18 cellular contexts compared by ENCODE assay signal in genomic region chr17:39915559-39915958, GRCh38. TPM values are rescaled to one million over a fixed set of nuclear protein-coding genes. Genes with fewer than 3 reads are reported as not detected.
A peak's percentile ranks its signal among the peaks of the same experiment; 100 is the strongest.
DNase-seq lines count a peak whose midpoint lies in the region; ATAC-seq and TF ChIP-seq lines count a peak whose summit lies in the region.
"Had no signal": no experiment of that assay in that cellular context is flagged by ENCODE, and none has a peak within 500 bp of the region (broad histone marks: within the 10 kb centered on the region; RNA-seq: fewer than 3 reads in every experiment).

No MANE protein-coding gene starts in this region.

- TF ChIP-seq CTCF in OCI-LY3 (IDR thresholded peaks at IDR 0.05; ENCODE audit: low read depth, low read length) (no peak), colonic mucosa (IDR thresholded peaks at IDR 0.05) (no peak), body of pancreas (IDR thresholded peaks at IDR 0.05) (no peak)

- H3K27ac Mint-ChIP-seq in activated CD4-positive, alpha-beta memory T cell treated with anti-CD3 and anti-CD28 coated beads for 36 hours, result peak overlapping the region; percentile 11
- H3K27ac Mint-ChIP-seq in activated CD4-positive, alpha-beta memory T cell treated with anti-CD3 and anti-CD28 coated beads, Interleukin-2, amount 10 ng/mL, durations not matched to agents 7 days and 5 days, result no peak overlapping the region
- H3K27ac Mint-ChIP-seq in stimulated activated naive CD8-positive, alpha-beta T cell treated with anti-CD3 and anti-CD28 coated beads, Interleukin-15, amount 100 ng/mL, for 72 hours, result peak overlapping the region; percentile 15 to 32

- peak; percentile 84 for ATAC-seq in stimulated activated naive CD8-positive, alpha-beta T cell treated with anti-CD3 and anti-CD28 coated beads, Interleukin-15, amount 100 ng/mL, for 72 hours
- ATAC-seq in body of pancreas (no peak), HG02870 (IDR thresholded peaks at IDR 0.05; ENCODE audit: unreplicated experiment) (no peak)
- ATAC-seq: PC-3 had no signal

- H3K4me1 ChIP-seq in OCI-LY3 (ENCODE audit: low read length), result peaks cover 29% of the 10 kb centered on the region
- no peaks in the 10 kb centered on the region for H3K4me1 ChIP-seq in colonic mucosa
- no peaks in the 10 kb centered on the region for H3K4me1 ChIP-seq in body of pancreas

- WGBS in body of pancreas, 2 donors, result 70 to 91% methylated on average over 4 of the region's 4 CpGs

- H3K36me3 Mint-ChIP-seq in activated CD4-positive, alpha-beta memory T cell treated with anti-CD3 and anti-CD28 coated beads for 36 hours, result peaks cover 29% of the 10 kb centered on the region
- H3K36me3 Mint-ChIP-seq in activated CD4-positive, alpha-beta memory T cell treated with anti-CD3 and anti-CD28 coated beads, Interleukin-2, amount 10 ng/mL, durations not matched to agents 7 days and 5 days (ENCODE audit: low read depth), result peaks cover 69% of the 10 kb centered on the region

- no peaks in the 10 kb centered on the region for H3K9me3 ChIP-seq in OCI-LY3 (ENCODE audit: insufficient read depth, low read length)
- H3K9me3 ChIP-seq in colonic mucosa, result no peaks in the 10 kb centered on the region
- no peaks in the 10 kb centered on the region for H3K9me3 ChIP-seq in body of pancreas
- H3K9me3 ChIP-seq: BLaER1 had no signal

- POLR2A ChIA-PET in activated CD4-positive, alpha-beta memory T cell treated with anti-CD3 and anti-CD28 coated beads for 36 hours (lab: Charles Lee), result interaction anchor here (0.8 to 1.0 kb wide), 2 partner anchors 10 to 20 kb away, joined by 4 to 9 read pairs; no protein-coding TSS in a partner anchor
- POLR2A ChIA-PET in activated CD4-positive, alpha-beta memory T cell treated with anti-CD3 and anti-CD28 coated beads, Interleukin-2, amount 10 ng/mL, durations not matched to agents 7 days and 5 days (lab: Charles Lee), result interaction anchor here (0.5 to 1.6 kb wide), 3 partner anchors 11 to 135 kb away, joined by 3 to 9 read pairs (median 4); no protein-coding TSS in a partner anchor

- DNase-seq in activated CD4-positive, alpha-beta memory T cell treated with anti-CD3 and anti-CD28 coated beads for 36 hours, result no peak
- no peak for DNase-seq in activated CD4-positive, alpha-beta memory T cell treated with anti-CD3 and anti-CD28 coated beads, Interleukin-2, amount 10 ng/mL, durations not matched to agents 7 days and 5 days
- DNase-seq in colonic mucosa, result no peak
- DNase-seq in stimulated activated naive CD8-positive, alpha-beta T cell treated with anti-CD3 and anti-CD28 coated beads, Interleukin-15, amount 100 ng/mL, for 72 hours, result no peak
- no peak for DNase-seq in body of pancreas
- no peak for DNase-seq in germinal center (ENCODE audit: low spot score)
- DNase-seq: GM23248, NCI-H1105, NCI-H1694 treated with DMSO at 0.1 percent for 48 hours, NCI-H69, PC-3 had no signal

- CTCF ChIA-PET in activated CD4-positive, alpha-beta memory T cell treated with anti-CD3 and anti-CD28 coated beads for 36 hours (lab: Charles Lee), result interaction anchor here (1.0 to 1.3 kb wide), 2 partner anchors 10 to 294 kb away, joined by 3 to 4 read pairs; no protein-coding TSS in a partner anchor
- CTCF ChIA-PET in activated CD4-positive, alpha-beta memory T cell treated with anti-CD3 and anti-CD28 coated beads, Interleukin-2, amount 10 ng/mL, durations not matched to agents 7 days and 5 days (lab: Charles Lee), result interaction anchor here (1.0 kb wide), 1 partner anchor 42 kb away, joined by 3 read pairs; no protein-coding TSS in a partner anchor

- intact Hi-C loops in activated CD4-positive, alpha-beta memory T cell treated with anti-CD3 and anti-CD28 coated beads for 36 hours (cut with micrococcal nuclease), result no loop called here
- intact Hi-C loops in colonic mucosa (cut with DNase I), result no loop called here
- intact Hi-C loops in body of pancreas (cut with DNase I), result no loop called here

- no peak overlapping the region for H3K4me3 Mint-ChIP-seq in activated CD4-positive, alpha-beta memory T cell treated with anti-CD3 and anti-CD28 coated beads for 36 hours
- H3K4me3 Mint-ChIP-seq in activated CD4-positive, alpha-beta memory T cell treated with anti-CD3 and anti-CD28 coated beads, Interleukin-2, amount 10 ng/mL, durations not matched to agents 7 days and 5 days, result no peak overlapping the region
- H3K4me3 Mint-ChIP-seq in stimulated activated naive CD8-positive, alpha-beta T cell treated with anti-CD3 and anti-CD28 coated beads, Interleukin-15, amount 100 ng/mL, for 72 hours, result no peak overlapping the region

- H4K20me1 ChIP-seq in OCI-LY3 (ENCODE audit: insufficient read depth, low read length), result no peaks in the 10 kb centered on the region
- H4K20me1 ChIP-seq: BLaER1 had no signal

- H3K4me2 ChIP-seq in OCI-LY3 (ENCODE audit: low read length), result peak overlapping the region; percentile 51
- H3K4me2 ChIP-seq: BLaER1, KMS-11 had no signal

- peak overlapping the region; percentile 26; the same call in 1 of the 2 replicates for H3K9ac ChIP-seq in OCI-LY3 (ENCODE audit: low read length)
- no peak overlapping the region for H3K9ac ChIP-seq in colonic mucosa (ENCODE audit: low read depth in 2 of 2, low read length in 2 of 2)
- H3K9ac ChIP-seq: BLaER1, GM23248, KMS-11 had no signal

- no peak overlapping the region for H2AFZ ChIP-seq in OCI-LY3 (ENCODE audit: low read depth, low read length)
- H2AFZ ChIP-seq: GM23248 had no signal

- H3K4me3 ChIP-seq in OCI-LY3 (ENCODE audit: low read length) (no peak overlapping the region), colonic mucosa (no peak overlapping the region), body of pancreas (no peak overlapping the region)
- H3K4me3 ChIP-seq: BLaER1, GM23248 had no signal

- H3K27me3 ChIP-seq in OCI-LY3 (ENCODE audit: low read depth, low read length) (no peaks in the 10 kb centered on the region), colonic mucosa (no peaks in the 10 kb centered on the region), body of pancreas (no peaks in the 10 kb centered on the region)
- H3K27me3 ChIP-seq: BLaER1 had no signal

- H3K36me3 ChIP-seq in OCI-LY3 (replicated peaks; ENCODE audit: low read depth, low read length) (peaks cover 27% of the 10 kb centered on the region), colonic mucosa (no peaks in the 10 kb centered on the region), body of pancreas (replicated peaks in 1 of 2; ENCODE audit: insufficient read depth in 1 of 2, low read depth in 2 of 2) (peaks cover 0 to 3% of the 10 kb centered on the region in 2 donors)

- H3K27me3 Mint-ChIP-seq in activated CD4-positive, alpha-beta memory T cell treated with anti-CD3 and anti-CD28 coated beads for 36 hours, result no peaks in the 10 kb centered on the region
- H3K27me3 Mint-ChIP-seq in activated CD4-positive, alpha-beta memory T cell treated with anti-CD3 and anti-CD28 coated beads, Interleukin-2, amount 10 ng/mL, durations not matched to agents 7 days and 5 days, result no peaks in the 10 kb centered on the region
- H3K27me3 Mint-ChIP-seq in stimulated activated naive CD8-positive, alpha-beta T cell treated with anti-CD3 and anti-CD28 coated beads, Interleukin-15, amount 100 ng/mL, for 72 hours, result no peaks in the 10 kb centered on the region

- peaks cover 30% of the 10 kb centered on the region for H3K4me1 Mint-ChIP-seq in activated CD4-positive, alpha-beta memory T cell treated with anti-CD3 and anti-CD28 coated beads for 36 hours (ENCODE audit: low read depth)
- H3K4me1 Mint-ChIP-seq in activated CD4-positive, alpha-beta memory T cell treated with anti-CD3 and anti-CD28 coated beads, Interleukin-2, amount 10 ng/mL, durations not matched to agents 7 days and 5 days, result peaks cover 39% of the 10 kb centered on the region
- H3K4me1 Mint-ChIP-seq in stimulated activated naive CD8-positive, alpha-beta T cell treated with anti-CD3 and anti-CD28 coated beads, Interleukin-15, amount 100 ng/mL, for 72 hours, result peaks cover 50% of the 10 kb centered on the region

- TF ChIP-seq POLR2A in body of pancreas (IDR thresholded peaks at IDR 0.05), result no peak

- no peaks in the 10 kb centered on the region for H3K9me3 Mint-ChIP-seq in activated CD4-positive, alpha-beta memory T cell treated with anti-CD3 and anti-CD28 coated beads for 36 hours
- no peaks in the 10 kb centered on the region for H3K9me3 Mint-ChIP-seq in activated CD4-positive, alpha-beta memory T cell treated with anti-CD3 and anti-CD28 coated beads, Interleukin-2, amount 10 ng/mL, durations not matched to agents 7 days and 5 days
- no peaks in the 10 kb centered on the region for H3K9me3 Mint-ChIP-seq in stimulated activated naive CD8-positive, alpha-beta T cell treated with anti-CD3 and anti-CD28 coated beads, Interleukin-15, amount 100 ng/mL, for 72 hours

- H3K27ac ChIP-seq in OCI-LY3 (ENCODE audit: low read length) (peak overlapping the region; percentile 51), colonic mucosa (peak overlapping the region; percentile 85), body of pancreas (no peak overlapping the region)
- H3K27ac ChIP-seq: 22Rv1, BLaER1, GM23248, KMS-11 had no signal

- no peaks in the 10 kb centered on the region for H3K79me2 ChIP-seq in OCI-LY3 (ENCODE audit: low read length)

RNA-seq across cellular contexts. Expression of gene GSDMB, which starts 2.9 kb away (rescaled TPM):
- 10 to 100 TPM; 26.4 to 30.2 TPM for total RNA-seq in activated CD4-positive, alpha-beta memory T cell treated with anti-CD3 and anti-CD28 coated beads for 36 hours
- total RNA-seq in activated CD4-positive, alpha-beta memory T cell treated with anti-CD3 and anti-CD28 coated beads, Interleukin-2, amount 10 ng/mL, durations not matched to agents 7 days and 5 days, result 10 to 100 TPM; 41.2 to 41.4 TPM
- total RNA-seq in colonic mucosa (10 to 100 TPM; 68.2 to 79.7 TPM), body of pancreas (10 to 100 TPM; 16.3 to 18.5 TPM)

RNA-seq across cellular contexts. Expression of gene ORMDL3, which starts 11.8 kb away (rescaled TPM):
- 10 to 100 TPM; 53.7 to 58.3 TPM for total RNA-seq in activated CD4-positive, alpha-beta memory T cell treated with anti-CD3 and anti-CD28 coated beads for 36 hours
- 100 to 1,000 TPM; 104 to 111 TPM for total RNA-seq in activated CD4-positive, alpha-beta memory T cell treated with anti-CD3 and anti-CD28 coated beads, Interleukin-2, amount 10 ng/mL, durations not matched to agents 7 days and 5 days
- 10 to 100 TPM; 57.2 to 69.3 TPM for total RNA-seq in colonic mucosa
- total RNA-seq in body of pancreas, result 10 to 100 TPM; 65.6 to 91.0 TPM

RNA-seq across cellular contexts. Expression of gene LRRC3C, which starts 12.0 kb away (rescaled TPM):
- not detected for total RNA-seq in activated CD4-positive, alpha-beta memory T cell treated with anti-CD3 and anti-CD28 coated beads for 36 hours
- not detected for total RNA-seq in activated CD4-positive, alpha-beta memory T cell treated with anti-CD3 and anti-CD28 coated beads, Interleukin-2, amount 10 ng/mL, durations not matched to agents 7 days and 5 days
- total RNA-seq in colonic mucosa (not detected), body of pancreas (not detected)
- total RNA-seq: GM23248, MCF 10A, PC-3, SK-MEL-5 had no signal

RNA-seq across cellular contexts. Expression of gene GSDMA, which starts 47.2 kb away (rescaled TPM):
- total RNA-seq in activated CD4-positive, alpha-beta memory T cell treated with anti-CD3 and anti-CD28 coated beads for 36 hours, result under 1 TPM; 0.64 to 0.87 TPM
- under 1 TPM; 0.33 to 0.78 TPM for total RNA-seq in activated CD4-positive, alpha-beta memory T cell treated with anti-CD3 and anti-CD28 coated beads, Interleukin-2, amount 10 ng/mL, durations not matched to agents 7 days and 5 days
- under 1 TPM; 0.17 to 0.90 TPM for total RNA-seq in colonic mucosa
- total RNA-seq in body of pancreas, result 1 to 10 TPM in 1 of 2 donors, not detected in 1; 3.4 TPM
- total RNA-seq: GM23248, PC-3, SK-MEL-5 had no signal

RNA-seq across cellular contexts. Expression of gene ZPBP2, which starts 47.6 kb away (rescaled TPM):
- 1 to 10 TPM in 1 of 2 experiments, under 1 TPM in 1; 0.61 to 1.0 TPM for total RNA-seq in activated CD4-positive, alpha-beta memory T cell treated with anti-CD3 and anti-CD28 coated beads for 36 hours
- total RNA-seq in activated CD4-positive, alpha-beta memory T cell treated with anti-CD3 and anti-CD28 coated beads, Interleukin-2, amount 10 ng/mL, durations not matched to agents 7 days and 5 days, result not detected
- not detected for total RNA-seq in colonic mucosa
- total RNA-seq in body of pancreas, result not detected
- total RNA-seq: GM23248, MCF 10A, PC-3, SK-MEL-5 had no signal

Comparison
In these comparisons a context has a peak if more than half of its experiments do, and no peak if none do; other contexts are left out.
1. H3K27ac ChIP-seq: peak in OCI-LY3 (single experiment) and colonic mucosa (single experiment); none in body of pancreas (0 of 4).